19 cellular contexts compared by ENCODE assay signal in the genomic region with DNA sequence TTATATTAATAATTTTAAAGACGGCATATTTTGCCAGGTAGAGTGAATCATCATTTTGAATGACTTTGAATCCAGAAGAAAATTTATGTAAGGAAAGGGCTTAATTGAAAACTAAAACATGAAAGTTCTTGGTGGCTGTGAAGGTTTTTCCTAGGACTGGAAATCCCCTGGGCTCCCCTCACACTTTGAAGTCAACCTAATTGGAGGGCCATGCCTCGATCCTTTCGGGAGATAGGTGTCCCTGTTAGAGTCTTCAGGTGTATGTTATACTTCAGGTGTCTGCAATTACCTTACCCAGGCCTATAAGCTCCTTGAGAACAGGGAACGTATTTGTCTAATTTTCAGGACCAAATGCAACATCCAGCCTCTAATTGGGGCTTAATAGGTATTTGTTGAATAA.
A peak's percentile ranks its signal among the peaks of the same experiment; 100 is the strongest.
DNase-seq lines count a peak whose midpoint lies in the region; ATAC-seq and TF ChIP-seq lines count a peak whose summit lies in the region.
"Had no signal": no experiment of that assay in that cellular context is flagged by ENCODE, and none has a peak within 500 bp of the region (broad histone marks: within the 10 kb centered on the region; RNA-seq: fewer than 3 reads in every experiment).

No MANE protein-coding gene starts in this region.

- H3K4me2 ChIP-seq in OCI-LY1 (ENCODE audit: low read length): no peak overlapping the region
- H3K4me2 ChIP-seq: GM23338 had no signal

- DNase-seq in activated CD4-positive, alpha-beta T cell treated with anti-CD3 and anti-CD28 coated beads, Interleukin-2, amount 10 ng/mL, durations not matched to agents 7 days and 5 days: no peak
- DNase-seq in activated CD4-positive, alpha-beta T cell treated with anti-CD3 and anti-CD28 coated beads, Interleukin-2, amount 50 U/mL, for 48 hours: no peak
- no peak for DNase-seq in activated naive CD8-positive, alpha-beta T cell treated with anti-CD3 and anti-CD28 coated beads, Interleukin-2, amount 50 U/mL, for 24 hours
- DNase-seq in osteocyte (ENCODE audit: extremely low spot score, unreplicated experiment) (no peak), COLO829 (ENCODE audit: low spot score) (no peak), putamen (ENCODE audit: low spot score) (no peak), GM19238 (ENCODE audit: insufficient read length, low spot score) (no peak)
- DNase-seq: adrenal gland, GDM1, KG1, left ventricle myocardium inferior, NCI-H1105, NCI-H748 treated with DMSO at 0.1 percent for 48 hours, small intestine, SW 1271 had no signal

- no peaks in the 10 kb centered on the region for H3K79me2 ChIP-seq in OCI-LY1 (ENCODE audit: insufficient read depth, low read length)

- H3K27ac ChIP-seq in OCI-LY1 (ENCODE audit: low read depth, low read length, poor library complexity, severe bottlenecking): peak overlapping the region; percentile 90
- H3K27ac ChIP-seq: adrenal gland, left ventricle myocardium inferior, VCaP had no signal

- peaks cover 2% of the 10 kb centered on the region for H3K9me3 Mint-ChIP-seq in activated CD4-positive, alpha-beta T cell treated with anti-CD3 and anti-CD28 coated beads, Interleukin-2, amount 10 ng/mL, durations not matched to agents 7 days and 5 days
- no peaks in the 10 kb centered on the region for H3K9me3 Mint-ChIP-seq in activated naive CD8-positive, alpha-beta T cell treated with anti-CD3 and anti-CD28 coated beads, Interleukin-2, amount 50 U/mL, for 24 hours
- H3K9me3 Mint-ChIP-seq in osteocyte (ENCODE audit: unreplicated experiment): no peaks in the 10 kb centered on the region
- H3K9me3 Mint-ChIP-seq: stimulated activated effector memory CD8-positive, alpha-beta T cell treated with anti-CD3 and anti-CD28 coated beads, Interleukin-12 subunit alpha, Interleukin-12 subunit beta, amount 100 ng/mL, for 72 hours had no signal

- CTCF ChIA-PET in activated CD4-positive, alpha-beta T cell treated with anti-CD3 and anti-CD28 coated beads, Interleukin-2, amount 10 ng/mL, durations not matched to agents 7 days and 5 days (lab: Charles Lee): interaction anchor here (2.1 kb wide), 1 partner anchor 14 kb away, joined by 8 read pairs; no protein-coding TSS in a partner anchor

- no peaks in the 10 kb centered on the region for H3K9me2 ChIP-seq in OCI-LY1 (ENCODE audit: low read depth, low read length)

- no peak overlapping the region for H3K9ac ChIP-seq in OCI-LY1 (ENCODE audit: low read length)

- H3K9me3 ChIP-seq in OCI-LY1 (ENCODE audit: low read length): no peaks in the 10 kb centered on the region
- H3K9me3 ChIP-seq: adrenal gland, left ventricle myocardium inferior had no signal

- no peaks in the 10 kb centered on the region for H3K27me3 ChIP-seq in OCI-LY1 (ENCODE audit: insufficient read depth, low read length)
- H3K27me3 ChIP-seq: adrenal gland had no signal

- no peaks in the 10 kb centered on the region for H3F3A ChIP-seq in OCI-LY1 (ENCODE audit: insufficient read depth, low read length)

- no peak for TF ChIP-seq CTCF in OCI-LY1 (IDR thresholded peaks at IDR 0.05; ENCODE audit: low read length)
- no peak for TF ChIP-seq CTCF in osteocyte (IDR thresholded peaks at IDR 0.05)

- H3K27ac Mint-ChIP-seq in activated CD4-positive, alpha-beta T cell treated with anti-CD3 and anti-CD28 coated beads, Interleukin-2, amount 10 ng/mL, durations not matched to agents 7 days and 5 days: peak overlapping the region; percentile 99
- peak overlapping the region; percentile 72 for H3K27ac Mint-ChIP-seq in activated naive CD8-positive, alpha-beta T cell treated with anti-CD3 and anti-CD28 coated beads, Interleukin-2, amount 50 U/mL, for 24 hours
- H3K27ac Mint-ChIP-seq in osteocyte (ENCODE audit: unreplicated experiment): peak overlapping the region; percentile 23
- H3K27ac Mint-ChIP-seq: GM23338 had no signal

- POLR2A ChIA-PET in activated CD4-positive, alpha-beta T cell treated with anti-CD3 and anti-CD28 coated beads, Interleukin-2, amount 10 ng/mL, durations not matched to agents 7 days and 5 days (lab: Charles Lee): interaction anchor here (0.7 to 1.8 kb wide), 2 partner anchors 28 to 292 kb away, joined by 6 to 7 read pairs; no protein-coding TSS in a partner anchor

- H3K4me3 ChIP-seq in OCI-LY1 (ENCODE audit: low read depth, low read length, poor library complexity, severe bottlenecking): no peak overlapping the region
- H3K4me3 ChIP-seq: adrenal gland, GM23338, left ventricle myocardium inferior had no signal

- H2AFZ ChIP-seq in OCI-LY1 (ENCODE audit: low read length): no peak overlapping the region
- H2AFZ ChIP-seq: GM23338 had no signal

- no peaks in the 10 kb centered on the region for H3K36me3 ChIP-seq in OCI-LY1 (ENCODE audit: insufficient read depth, low read length)
- H3K36me3 ChIP-seq: adrenal gland, left ventricle myocardium inferior had no signal

- peaks cover 25% of the 10 kb centered on the region for H3K36me3 Mint-ChIP-seq in activated CD4-positive, alpha-beta T cell treated with anti-CD3 and anti-CD28 coated beads, Interleukin-2, amount 10 ng/mL, durations not matched to agents 7 days and 5 days (ENCODE audit: low read depth)
- H3K36me3 Mint-ChIP-seq in activated naive CD8-positive, alpha-beta T cell treated with anti-CD3 and anti-CD28 coated beads, Interleukin-2, amount 50 U/mL, for 24 hours (ENCODE audit: low read depth): no peaks in the 10 kb centered on the region
- H3K36me3 Mint-ChIP-seq in osteocyte (ENCODE audit: unreplicated experiment): no peaks in the 10 kb centered on the region

- H4K20me1 ChIP-seq in OCI-LY1 (ENCODE audit: insufficient read depth, low read length): no peaks in the 10 kb centered on the region

- H3K27me3 Mint-ChIP-seq in activated CD4-positive, alpha-beta T cell treated with anti-CD3 and anti-CD28 coated beads, Interleukin-2, amount 10 ng/mL, durations not matched to agents 7 days and 5 days: no peaks in the 10 kb centered on the region
- H3K27me3 Mint-ChIP-seq in activated naive CD8-positive, alpha-beta T cell treated with anti-CD3 and anti-CD28 coated beads, Interleukin-2, amount 50 U/mL, for 24 hours: no peaks in the 10 kb centered on the region
- H3K27me3 Mint-ChIP-seq in osteocyte (ENCODE audit: unreplicated experiment): no peaks in the 10 kb centered on the region

- H3K4me3 Mint-ChIP-seq in activated CD4-positive, alpha-beta T cell treated with anti-CD3 and anti-CD28 coated beads, Interleukin-2, amount 10 ng/mL, durations not matched to agents 7 days and 5 days: no peak overlapping the region
- no peak overlapping the region for H3K4me3 Mint-ChIP-seq in activated naive CD8-positive, alpha-beta T cell treated with anti-CD3 and anti-CD28 coated beads, Interleukin-2, amount 50 U/mL, for 24 hours
- no peak overlapping the region for H3K4me3 Mint-ChIP-seq in osteocyte (ENCODE audit: unreplicated experiment)
- H3K4me3 Mint-ChIP-seq: GM23338 had no signal

- H3K4me1 Mint-ChIP-seq in activated CD4-positive, alpha-beta T cell treated with anti-CD3 and anti-CD28 coated beads, Interleukin-2, amount 10 ng/mL, durations not matched to agents 7 days and 5 days: peaks cover 93% of the 10 kb centered on the region
- peaks cover 89% of the 10 kb centered on the region for H3K4me1 Mint-ChIP-seq in activated naive CD8-positive, alpha-beta T cell treated with anti-CD3 and anti-CD28 coated beads, Interleukin-2, amount 50 U/mL, for 24 hours
- peaks cover 61% of the 10 kb centered on the region for H3K4me1 Mint-ChIP-seq in osteocyte (ENCODE audit: unreplicated experiment)

- H3K4me1 ChIP-seq in OCI-LY1 (ENCODE audit: insufficient read depth, low read length, severe bottlenecking): peaks cover 58% of the 10 kb centered on the region
- H3K4me1 ChIP-seq: adrenal gland, left ventricle myocardium inferior had no signal

- no peak for ATAC-seq in activated naive CD8-positive, alpha-beta T cell treated with anti-CD3 and anti-CD28 coated beads, Interleukin-2, amount 50 U/mL, for 24 hours
- ATAC-seq: GM23338 had no signal

Comparison
In these comparisons a context has a peak if more than half of its experiments do, and no peak if none do; other contexts are left out.
1. H3K27ac Mint-ChIP-seq: peak in every context shown above with its lines; median percentile 99 in activated CD4-positive, alpha-beta T cell treated with anti-CD3 and anti-CD28 coated beads, Interleukin-2, amount 10 ng/mL, durations not matched to agents 7 days and 5 days; 72 in activated naive CD8-positive, alpha-beta T cell treated with anti-CD3 and anti-CD28 coated beads, Interleukin-2, amount 50 U/mL, for 24 hours; 23 in osteocyte.